13 cellular contexts compared by ENCODE assay signal in the genomic region with DNA sequence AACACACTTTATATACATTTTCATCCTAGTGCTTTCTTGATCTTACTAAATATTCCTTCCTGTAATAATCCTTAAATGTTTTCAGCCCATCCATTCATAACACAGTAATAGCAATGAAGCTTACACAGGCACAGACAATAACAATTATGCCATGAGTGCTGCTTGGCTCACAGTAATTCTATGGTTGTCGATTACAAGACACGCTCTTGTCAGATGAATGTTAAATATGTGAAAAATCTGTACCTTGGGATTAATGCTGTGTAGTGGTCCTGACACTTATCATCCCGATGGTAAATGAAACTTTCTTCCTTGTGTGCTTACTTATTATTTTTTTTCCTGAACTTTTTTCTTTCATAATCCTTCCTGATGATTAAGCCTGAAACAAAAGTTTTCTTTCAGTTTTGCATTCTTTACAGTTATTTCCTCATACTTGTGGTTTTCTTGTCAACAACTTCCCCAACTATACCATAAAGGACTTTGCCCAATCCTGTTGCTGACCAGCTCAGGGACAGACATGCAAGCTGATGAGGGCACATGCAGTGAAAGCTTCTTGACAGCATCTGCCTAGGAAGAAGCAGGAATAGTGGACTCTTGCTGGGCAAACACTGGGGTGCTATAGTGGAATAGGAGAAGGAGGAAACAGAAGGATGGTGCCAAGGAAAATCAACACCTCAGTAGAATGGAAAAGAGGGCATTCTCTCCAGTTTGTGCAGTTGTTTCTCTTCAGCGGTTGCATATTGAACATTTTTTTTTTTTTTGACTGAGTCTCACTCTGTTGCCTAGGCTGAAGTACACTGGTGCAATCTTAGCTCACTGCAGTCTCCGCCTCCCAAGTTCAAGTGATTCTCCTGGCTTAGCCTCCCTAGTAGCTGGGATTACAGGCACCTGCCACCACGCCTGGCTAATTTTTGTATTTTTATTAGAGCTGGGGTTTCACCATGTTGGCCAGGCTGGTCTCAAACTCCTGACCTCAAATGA. TPM values are rescaled to one million over a fixed set of nuclear protein-coding genes. Genes with fewer than 3 reads are reported as not detected.
DNase-seq lines count a peak whose midpoint lies in the region; TF ChIP-seq lines count a peak whose summit lies in the region.
"Had no signal": no experiment of that assay in that cellular context is flagged by ENCODE, and none has a peak within 500 bp of the region (broad histone marks: within the 10 kb centered on the region; RNA-seq: fewer than 3 reads in every experiment).

No MANE protein-coding gene starts in this region.

- TF ChIP-seq EP300 in neural cell (conservative IDR thresholded peaks at IDR 0.05; ENCODE audit: poor library complexity, severe bottlenecking) = no peak

- no peaks in the 10 kb centered on the region for H3K36me3 Mint-ChIP-seq in T-helper 2 cell treated with Interferon-gamma antibody and Interleukin-4, amounts not matched to agents 5 μg/mL and 100 μg/mL, for 36 hours (ENCODE audit: low read depth)
- H3K36me3 Mint-ChIP-seq: brain, natural killer cell had no signal

- no peaks in the 10 kb centered on the region for H3K9me2 ChIP-seq in neural cell (ENCODE audit: insufficient read depth, low read length)

- H3K9me3 ChIP-seq in neural cell (ENCODE audit: low read length) = no peaks in the 10 kb centered on the region
- H3K9me3 ChIP-seq: gastrocnemius medialis had no signal

- no peaks in the 10 kb centered on the region for H3K9me3 Mint-ChIP-seq in T-helper 2 cell treated with Interferon-gamma antibody and Interleukin-4, amounts not matched to agents 5 μg/mL and 100 μg/mL, for 36 hours
- H3K9me3 Mint-ChIP-seq: brain, natural killer cell had no signal

- no peaks in the 10 kb centered on the region for H4K20me1 ChIP-seq in neural cell (ENCODE audit: insufficient read depth)

- H3K36me3 ChIP-seq in neural cell (ENCODE audit: insufficient read depth, low read length) = no peaks in the 10 kb centered on the region
- H3K36me3 ChIP-seq: gastrocnemius medialis had no signal

- H3K4me3 ChIP-seq in epithelial cell of esophagus (ENCODE audit: low read length) (no peak overlapping the region), neural cell (ENCODE audit: low read length) (no peak overlapping the region), coronary artery (no peak overlapping the region)
- H3K4me3 ChIP-seq: gastrocnemius medialis had no signal

- H3K79me2 ChIP-seq in neural cell (replicated peaks; ENCODE audit: insufficient read depth, low read length) = no peaks in the 10 kb centered on the region

- no peak overlapping the region for H3K27ac Mint-ChIP-seq in T-helper 2 cell treated with Interferon-gamma antibody and Interleukin-4, amounts not matched to agents 5 μg/mL and 100 μg/mL, for 36 hours

- no peak overlapping the region for H3K27ac ChIP-seq in neural cell (ENCODE audit: low read length)
- no peak overlapping the region for H3K27ac ChIP-seq in coronary artery
- H3K27ac ChIP-seq: gastrocnemius medialis had no signal

- DNase-seq in GDM1 (lab: John Stamatoyannopoulos, UW) (peak; percentile 3), NOMO-1 treated with DMSO at 0.1 percent for 48 hours (lab: John Stamatoyannopoulos, UW; ENCODE audit: unreplicated experiment) (peak; percentile 84), epithelial cell of esophagus (ENCODE audit: low read depth) (peak; percentile 92), epidermal melanocyte (ENCODE audit: insufficient read length, low spot score) (no peak), coronary artery (ENCODE audit: low spot score) (no peak)
- DNase-seq in activated T-cell treated with anti-CD3 and anti-CD28 coated beads, Interleukin-2, amount 50 U/mL, for 48 hours = no peak
- DNase-seq in T-helper 2 cell treated with Interferon-gamma antibody and Interleukin-4, amounts not matched to agents 5 μg/mL and 100 μg/mL, for 36 hours (ENCODE audit: low spot score) = no peak
- DNase-seq: H7, natural killer cell, NCI-H1694 treated with DMSO at 0.1 percent for 48 hours had no signal

- H2AFZ ChIP-seq in neural cell (ENCODE audit: low read depth, low read length) = no peak overlapping the region

- H3K4me2 ChIP-seq in neural cell (ENCODE audit: low read length) = no peak overlapping the region

- peaks cover 6% of the 10 kb centered on the region for H3K4me1 Mint-ChIP-seq in T-helper 2 cell treated with Interferon-gamma antibody and Interleukin-4, amounts not matched to agents 5 μg/mL and 100 μg/mL, for 36 hours (ENCODE audit: low read depth)

- H3K27me3 ChIP-seq in neural cell (ENCODE audit: insufficient read depth, low read depth, low read length) = no peaks in the 10 kb centered on the region
- H3K27me3 ChIP-seq: gastrocnemius medialis had no signal

- peaks cover 12% of the 10 kb centered on the region for H3K27me3 Mint-ChIP-seq in T-helper 2 cell treated with Interferon-gamma antibody and Interleukin-4, amounts not matched to agents 5 μg/mL and 100 μg/mL, for 36 hours (ENCODE audit: low read depth)
- H3K27me3 Mint-ChIP-seq: brain had no signal

- no peak overlapping the region for H3K9ac ChIP-seq in neural cell (ENCODE audit: low read length)

- no peaks in the 10 kb centered on the region for H3F3A ChIP-seq in neural cell (ENCODE audit: insufficient read depth, low read length, poor library complexity, severe bottlenecking)

- TF ChIP-seq RAD21 in neural cell (conservative IDR thresholded peaks at IDR 0.05) = no peak

- H3K4me3 Mint-ChIP-seq in T-helper 2 cell treated with Interferon-gamma antibody and Interleukin-4, amounts not matched to agents 5 μg/mL and 100 μg/mL, for 36 hours = no peak overlapping the region
- H3K4me3 Mint-ChIP-seq: natural killer cell had no signal

- no peak for TF ChIP-seq CTCF in epithelial cell of esophagus (IDR thresholded peaks at IDR 0.05; ENCODE audit: insufficient read depth, low read depth, low read length, missing control alignments)
- TF ChIP-seq CTCF in neural cell (IDR thresholded peaks at IDR 0.05; ENCODE audit: poor library complexity, severe bottlenecking) = no peak
- no peak for TF ChIP-seq CTCF in coronary artery (IDR thresholded peaks at IDR 0.05)

TF ChIP-seq in neural cell, 6 proteins besides CTCF, POLR2A, EP300 and RAD21:
- TF ChIP-seq EZH2 (IDR thresholded peaks at IDR 0.05; ENCODE audit: borderline replicate concordance, insufficient read depth, low read length, poor library complexity, severe bottlenecking) (no peak), SMC3 (conservative IDR thresholded peaks at IDR 0.05; ENCODE audit: poor library complexity) (no peak), POLR2AphosphoS5 (IDR thresholded peaks at IDR 0.05) (peak; percentile 33), TAF1 (IDR thresholded peaks at IDR 0.05; ENCODE audit: low read depth) (no peak), MXI1 (conservative IDR thresholded peaks at IDR 0.05; ENCODE audit: poor library complexity, severe bottlenecking) (no peak)
- TF ChIP-seq, protein P1, sequence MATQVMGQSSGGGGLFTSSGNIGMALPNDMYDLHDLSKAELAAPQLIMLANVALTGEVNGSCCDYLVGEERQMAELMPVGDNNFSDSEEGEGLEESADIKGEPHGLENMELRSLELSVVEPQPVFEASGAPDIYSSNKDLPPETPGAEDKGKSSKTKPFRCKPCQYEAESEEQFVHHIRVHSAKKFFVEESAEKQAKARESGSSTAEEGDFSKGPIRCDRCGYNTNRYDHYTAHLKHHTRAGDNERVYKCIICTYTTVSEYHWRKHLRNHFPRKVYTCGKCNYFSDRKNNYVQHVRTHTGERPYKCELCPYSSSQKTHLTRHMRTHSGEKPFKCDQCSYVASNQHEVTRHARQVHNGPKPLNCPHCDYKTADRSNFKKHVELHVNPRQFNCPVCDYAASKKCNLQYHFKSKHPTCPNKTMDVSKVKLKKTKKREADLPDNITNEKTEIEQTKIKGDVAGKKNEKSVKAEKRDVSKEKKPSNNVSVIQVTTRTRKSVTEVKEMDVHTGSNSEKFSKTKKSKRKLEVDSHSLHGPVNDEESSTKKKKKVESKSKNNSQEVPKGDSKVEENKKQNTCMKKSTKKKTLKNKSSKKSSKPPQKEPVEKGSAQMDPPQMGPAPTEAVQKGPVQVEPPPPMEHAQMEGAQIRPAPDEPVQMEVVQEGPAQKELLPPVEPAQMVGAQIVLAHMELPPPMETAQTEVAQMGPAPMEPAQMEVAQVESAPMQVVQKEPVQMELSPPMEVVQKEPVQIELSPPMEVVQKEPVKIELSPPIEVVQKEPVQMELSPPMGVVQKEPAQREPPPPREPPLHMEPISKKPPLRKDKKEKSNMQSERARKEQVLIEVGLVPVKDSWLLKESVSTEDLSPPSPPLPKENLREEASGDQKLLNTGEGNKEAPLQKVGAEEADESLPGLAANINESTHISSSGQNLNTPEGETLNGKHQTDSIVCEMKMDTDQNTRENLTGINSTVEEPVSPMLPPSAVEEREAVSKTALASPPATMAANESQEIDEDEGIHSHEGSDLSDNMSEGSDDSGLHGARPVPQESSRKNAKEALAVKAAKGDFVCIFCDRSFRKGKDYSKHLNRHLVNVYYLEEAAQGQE (IDR thresholded peaks at IDR 0.05; ENCODE audit: borderline replicate concordance) = no peak
TF ChIP-seq in neural cell: peak in this region for 1.

RNA-seq across cellular contexts. Expression of a gene that starts 6.7 kb away (rescaled TPM):
- 0.66 and 0.76 TPM in 2 replicates for polyA plus RNA-seq in neural cell
- 0.97 and 1.7 TPM in 2 replicates for polyA minus RNA-seq in neural cell

Comparison
In these comparisons a context has a peak if more than half of its experiments do, and no peak if none do; other contexts are left out.
1. DNase-seq: peak in GDM1 (single experiment), NOMO-1 treated with DMSO at 0.1 percent for 48 hours (single experiment) and epithelial cell of esophagus (single experiment); none in activated T-cell treated with anti-CD3 and anti-CD28 coated beads, Interleukin-2, amount 50 U/mL, for 48 hours (0 of 2), epidermal melanocyte (single experiment), coronary artery (single experiment) and T-helper 2 cell treated with Interferon-gamma antibody and Interleukin-4, amounts not matched to agents 5 μg/mL and 100 μg/mL, for 36 hours (single experiment).